8 cellular contexts compared by ENCODE assay signal in the genomic region with DNA sequence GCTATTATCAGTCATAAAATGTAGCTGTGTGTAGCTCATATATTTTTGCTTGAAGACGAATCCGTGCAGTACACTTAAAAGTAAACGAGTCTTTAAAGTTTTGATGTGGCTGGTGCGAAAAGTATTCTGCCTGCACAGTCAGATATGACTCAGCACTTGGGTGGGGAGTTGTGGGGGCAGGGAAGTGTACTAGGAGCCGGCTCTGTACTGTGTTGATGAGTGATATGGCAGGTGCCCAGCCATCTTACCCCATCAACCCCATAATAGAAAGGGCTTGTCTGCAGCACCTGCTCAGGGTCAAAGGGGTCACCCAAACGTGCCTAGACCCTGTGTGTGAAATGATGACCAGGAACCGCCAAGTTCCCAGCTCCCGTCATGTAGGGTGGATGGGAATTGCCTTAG. TPM values are rescaled to one million over a fixed set of nuclear protein-coding genes. Genes with fewer than 3 reads are reported as not detected.
A peak's percentile ranks its signal among the peaks of the same experiment; 100 is the strongest.
DNase-seq lines count a peak whose midpoint lies in the region; ATAC-seq lines count a peak whose summit lies in the region.

No MANE protein-coding gene starts in this region.

- H3K27me3 ChIP-seq in skeletal muscle satellite cell (ENCODE audit: control insufficient read depth, insufficient read depth, low read length) = peaks cover 20% of the 10 kb centered on the region

- H3K36me3 ChIP-seq in skeletal muscle satellite cell (ENCODE audit: insufficient read depth, low read length) = no peaks in the 10 kb centered on the region

- DNase-seq in DMS53 (lab: John Stamatoyannopoulos, UW) = peak; percentile 61
- no peak for DNase-seq in DMS53 treated with DMSO at 0.1 percent for 48 hours (lab: John Stamatoyannopoulos, UW; ENCODE audit: unreplicated experiment)
- peak; percentile 52 to 62 for DNase-seq in activated CD4-positive, alpha-beta T cell treated with anti-CD3 and anti-CD28 coated beads for 24 hours (ENCODE audit: low read depth in 2 of 2)
- DNase-seq in dermis blood vessel endothelial cell = peak; percentile 66
- DNase-seq in C1 segment of cervical spinal cord (lab: John Stamatoyannopoulos, UW) = no peak
- DNase-seq in mesenteric fat pad (ENCODE audit: low spot score) = no peak

- ATAC-seq in HG03432 (IDR thresholded peaks at IDR 0.05; ENCODE audit: unreplicated experiment) = peak; percentile 89

- H3K9ac ChIP-seq in skeletal muscle satellite cell (ENCODE audit: low read depth, low read length) = no peak overlapping the region

- peak overlapping the region; percentile 48 for H3K4me2 ChIP-seq in skeletal muscle satellite cell (ENCODE audit: low read length)

- H3K4me1 ChIP-seq in skeletal muscle satellite cell (ENCODE audit: control insufficient read depth, insufficient read depth, low read length) = peaks cover 18% of the 10 kb centered on the region

- no peaks in the 10 kb centered on the region for H3K9me3 ChIP-seq in skeletal muscle satellite cell (replicated peaks; ENCODE audit: low read length)

- H3K4me3 ChIP-seq in skeletal muscle satellite cell (ENCODE audit: low read length) = no peak overlapping the region

RNA-seq across cellular contexts. Expression of a gene that starts 47.8 kb away (rescaled TPM):
- total RNA-seq in dermis blood vessel endothelial cell (18.9 and 27.3 TPM in 2 replicates), mesenteric fat pad (9.0 TPM)
- total RNA-seq in skeletal muscle satellite cell (2012; rRNA removed) = 0.66 and 1.8 TPM in 2 replicates

Comparison
In these comparisons a context has a peak if more than half of its experiments do, and no peak if none do; other contexts are left out.
1. DNase-seq: peak in DMS53 (single experiment), activated CD4-positive, alpha-beta T cell treated with anti-CD3 and anti-CD28 coated beads for 24 hours (2 of 2) and dermis blood vessel endothelial cell (single experiment); none in DMS53 treated with DMSO at 0.1 percent for 48 hours (single experiment), C1 segment of cervical spinal cord (0 of 14) and mesenteric fat pad (single experiment).